Comparison of ENCODE assay signal across 1 cellular context in the genomic region with DNA sequence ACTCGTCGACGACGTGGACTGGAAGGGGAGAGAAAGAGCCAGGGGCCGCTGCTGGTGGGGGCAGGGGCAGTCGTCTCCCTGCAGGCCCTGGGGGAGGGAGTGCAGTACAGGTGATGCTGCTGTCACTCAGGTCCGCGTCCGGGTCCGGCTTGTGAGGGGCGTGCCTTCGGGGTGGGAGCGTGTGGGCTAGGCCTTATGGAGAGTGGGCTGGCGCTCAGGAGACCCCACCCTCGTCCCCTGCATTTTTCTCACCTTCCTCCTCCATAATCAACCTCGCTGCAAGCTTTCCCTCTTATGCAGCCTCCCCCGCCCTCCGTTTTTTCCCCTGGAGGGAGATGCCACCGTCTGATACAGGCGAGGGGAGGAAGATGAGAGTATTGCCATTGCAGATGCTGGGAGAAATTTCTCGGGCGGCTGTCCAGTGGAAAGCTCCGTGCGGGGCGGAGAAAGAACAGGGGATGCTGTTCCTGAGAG.
TF ChIP-seq lines count a peak whose summit lies in the region.

No MANE protein-coding gene starts in this region.

TF ChIP-seq in HEK293, 187 proteins besides CTCF, POLR2A, EP300 and RAD21 (continued from another document and continues in another):
- TF ChIP-seq, protein P1, sequence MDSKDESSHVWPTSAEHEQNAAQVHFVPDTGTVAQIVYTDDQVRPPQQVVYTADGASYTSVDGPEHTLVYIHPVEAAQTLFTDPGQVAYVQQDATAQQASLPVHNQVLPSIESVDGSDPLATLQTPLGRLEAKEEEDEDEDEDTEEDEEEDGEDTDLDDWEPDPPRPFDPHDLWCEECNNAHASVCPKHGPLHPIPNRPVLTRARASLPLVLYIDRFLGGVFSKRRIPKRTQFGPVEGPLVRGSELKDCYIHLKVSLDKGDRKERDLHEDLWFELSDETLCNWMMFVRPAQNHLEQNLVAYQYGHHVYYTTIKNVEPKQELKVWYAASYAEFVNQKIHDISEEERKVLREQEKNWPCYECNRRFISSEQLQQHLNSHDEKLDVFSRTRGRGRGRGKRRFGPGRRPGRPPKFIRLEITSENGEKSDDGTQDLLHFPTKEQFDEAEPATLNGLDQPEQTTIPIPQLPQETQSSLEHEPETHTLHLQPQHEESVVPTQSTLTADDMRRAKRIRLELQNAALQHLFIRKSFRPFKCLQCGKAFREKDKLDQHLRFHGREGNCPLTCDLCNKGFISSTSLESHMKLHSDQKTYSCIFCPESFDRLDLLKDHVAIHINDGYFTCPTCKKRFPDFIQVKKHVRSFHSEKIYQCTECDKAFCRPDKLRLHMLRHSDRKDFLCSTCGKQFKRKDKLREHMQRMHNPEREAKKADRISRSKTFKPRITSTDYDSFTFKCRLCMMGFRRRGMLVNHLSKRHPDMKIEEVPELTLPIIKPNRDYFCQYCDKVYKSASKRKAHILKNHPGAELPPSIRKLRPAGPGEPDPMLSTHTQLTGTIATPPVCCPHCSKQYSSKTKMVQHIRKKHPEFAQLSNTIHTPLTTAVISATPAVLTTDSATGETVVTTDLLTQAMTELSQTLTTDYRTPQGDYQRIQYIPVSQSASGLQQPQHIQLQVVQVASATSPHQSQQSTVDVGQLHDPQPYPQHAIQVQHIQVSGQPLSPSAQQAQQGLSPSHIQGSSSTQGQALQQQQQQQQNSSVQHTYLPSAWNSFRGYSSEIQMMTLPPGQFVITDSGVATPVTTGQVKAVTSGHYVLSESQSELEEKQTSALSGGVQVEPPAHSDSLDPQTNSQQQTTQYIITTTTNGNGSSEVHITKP (tag by site-specific recombination; IDR thresholded peaks at IDR 0.05), result peak; percentile 98
- TF ChIP-seq GLIS2 (tag by site-specific recombination; IDR thresholded peaks at IDR 0.05), result peak; percentile 83
- peak; percentile 67 for TF ChIP-seq SP7 (tag by site-specific recombination; IDR thresholded peaks at IDR 0.05)
- no peak for TF ChIP-seq GLI4 (tag by site-specific recombination; IDR thresholded peaks at IDR 0.05)
- TF ChIP-seq, protein P2, sequence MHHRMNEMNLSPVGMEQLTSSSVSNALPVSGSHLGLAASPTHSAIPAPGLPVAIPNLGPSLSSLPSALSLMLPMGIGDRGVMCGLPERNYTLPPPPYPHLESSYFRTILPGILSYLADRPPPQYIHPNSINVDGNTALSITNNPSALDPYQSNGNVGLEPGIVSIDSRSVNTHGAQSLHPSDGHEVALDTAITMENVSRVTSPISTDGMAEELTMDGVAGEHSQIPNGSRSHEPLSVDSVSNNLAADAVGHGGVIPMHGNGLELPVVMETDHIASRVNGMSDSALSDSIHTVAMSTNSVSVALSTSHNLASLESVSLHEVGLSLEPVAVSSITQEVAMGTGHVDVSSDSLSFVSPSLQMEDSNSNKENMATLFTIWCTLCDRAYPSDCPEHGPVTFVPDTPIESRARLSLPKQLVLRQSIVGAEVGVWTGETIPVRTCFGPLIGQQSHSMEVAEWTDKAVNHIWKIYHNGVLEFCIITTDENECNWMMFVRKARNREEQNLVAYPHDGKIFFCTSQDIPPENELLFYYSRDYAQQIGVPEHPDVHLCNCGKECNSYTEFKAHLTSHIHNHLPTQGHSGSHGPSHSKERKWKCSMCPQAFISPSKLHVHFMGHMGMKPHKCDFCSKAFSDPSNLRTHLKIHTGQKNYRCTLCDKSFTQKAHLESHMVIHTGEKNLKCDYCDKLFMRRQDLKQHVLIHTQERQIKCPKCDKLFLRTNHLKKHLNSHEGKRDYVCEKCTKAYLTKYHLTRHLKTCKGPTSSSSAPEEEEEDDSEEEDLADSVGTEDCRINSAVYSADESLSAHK (tag by site-specific recombination; IDR thresholded peaks at IDR 0.05), result 0 out of 2 replicates have a peak, but pooled peaks have one; percentile 3
- peak; percentile 56; the same call in 1 of the 2 replicates for TF ChIP-seq KLF1 (tag by site-specific recombination; IDR thresholded peaks at IDR 0.05)
- TF ChIP-seq ZNF561 (tag by site-specific recombination; IDR thresholded peaks at IDR 0.05; ENCODE audit: borderline replicate concordance), result no peak
- peak; percentile 91 for TF ChIP-seq EGR2 (tag by site-specific recombination; IDR thresholded peaks at IDR 0.05; ENCODE audit: low read depth)
- TF ChIP-seq ZBTB48 (tag by site-specific recombination; IDR thresholded peaks at IDR 0.05), result peak; percentile 84; the same call in 1 of the 2 replicates
- TF ChIP-seq ZBTB17 (tag by site-specific recombination; IDR thresholded peaks at IDR 0.05), result peak; percentile 62; the same call in 1 of the 2 replicates
- no peak for TF ChIP-seq ZNF211 (tag by site-specific recombination; IDR thresholded peaks at IDR 0.05; ENCODE audit: low read depth)
- TF ChIP-seq ZNF48 (tag by site-specific recombination; IDR thresholded peaks at IDR 0.05), result no peak
- TF ChIP-seq, protein P3, sequence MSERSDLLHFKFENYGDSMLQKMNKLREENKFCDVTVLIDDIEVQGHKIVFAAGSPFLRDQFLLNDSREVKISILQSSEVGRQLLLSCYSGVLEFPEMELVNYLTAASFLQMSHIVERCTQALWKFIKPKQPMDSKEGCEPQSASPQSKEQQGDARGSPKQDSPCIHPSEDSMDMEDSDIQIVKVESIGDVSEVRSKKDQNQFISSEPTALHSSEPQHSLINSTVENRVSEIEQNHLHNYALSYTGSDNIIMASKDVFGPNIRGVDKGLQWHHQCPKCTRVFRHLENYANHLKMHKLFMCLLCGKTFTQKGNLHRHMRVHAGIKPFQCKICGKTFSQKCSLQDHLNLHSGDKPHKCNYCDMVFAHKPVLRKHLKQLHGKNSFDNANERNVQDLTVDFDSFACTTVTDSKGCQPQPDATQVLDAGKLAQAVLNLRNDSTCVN (tag by site-specific recombination; optimal IDR thresholded peaks at IDR 0.05), result no peak
- TF ChIP-seq, protein P4, sequence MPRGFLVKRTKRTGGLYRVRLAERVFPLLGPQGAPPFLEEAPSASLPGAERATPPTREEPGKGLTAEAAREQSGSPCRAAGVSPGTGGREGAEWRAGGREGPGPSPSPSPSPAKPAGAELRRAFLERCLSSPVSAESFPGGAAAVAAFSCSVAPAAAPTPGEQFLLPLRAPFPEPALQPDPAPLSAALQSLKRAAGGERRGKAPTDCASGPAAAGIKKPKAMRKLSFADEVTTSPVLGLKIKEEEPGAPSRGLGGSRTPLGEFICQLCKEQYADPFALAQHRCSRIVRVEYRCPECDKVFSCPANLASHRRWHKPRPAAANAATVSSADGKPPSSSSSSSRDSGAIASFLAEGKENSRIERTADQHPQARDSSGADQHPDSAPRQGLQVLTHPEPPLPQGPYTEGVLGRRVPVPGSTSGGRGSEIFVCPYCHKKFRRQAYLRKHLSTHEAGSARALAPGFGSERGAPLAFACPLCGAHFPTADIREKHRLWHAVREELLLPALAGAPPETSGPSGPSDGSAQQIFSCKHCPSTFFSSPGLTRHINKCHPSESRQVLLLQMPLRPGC (tag by site-specific recombination; IDR thresholded peaks at IDR 0.05), result 0 out of 2 replicates have a peak, but pooled peaks have one; percentile 7
- TF ChIP-seq, protein P5, sequence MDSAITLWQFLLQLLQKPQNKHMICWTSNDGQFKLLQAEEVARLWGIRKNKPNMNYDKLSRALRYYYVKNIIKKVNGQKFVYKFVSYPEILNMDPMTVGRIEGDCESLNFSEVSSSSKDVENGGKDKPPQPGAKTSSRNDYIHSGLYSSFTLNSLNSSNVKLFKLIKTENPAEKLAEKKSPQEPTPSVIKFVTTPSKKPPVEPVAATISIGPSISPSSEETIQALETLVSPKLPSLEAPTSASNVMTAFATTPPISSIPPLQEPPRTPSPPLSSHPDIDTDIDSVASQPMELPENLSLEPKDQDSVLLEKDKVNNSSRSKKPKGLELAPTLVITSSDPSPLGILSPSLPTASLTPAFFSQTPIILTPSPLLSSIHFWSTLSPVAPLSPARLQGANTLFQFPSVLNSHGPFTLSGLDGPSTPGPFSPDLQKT (IDR thresholded peaks at IDR 0.05; ENCODE audit: borderline replicate concordance, low read depth, low read length), result no peak
- TF ChIP-seq ZXDB (tag by site-specific recombination; IDR thresholded peaks at IDR 0.05), result peak; percentile 93
- TF ChIP-seq, protein P6, sequence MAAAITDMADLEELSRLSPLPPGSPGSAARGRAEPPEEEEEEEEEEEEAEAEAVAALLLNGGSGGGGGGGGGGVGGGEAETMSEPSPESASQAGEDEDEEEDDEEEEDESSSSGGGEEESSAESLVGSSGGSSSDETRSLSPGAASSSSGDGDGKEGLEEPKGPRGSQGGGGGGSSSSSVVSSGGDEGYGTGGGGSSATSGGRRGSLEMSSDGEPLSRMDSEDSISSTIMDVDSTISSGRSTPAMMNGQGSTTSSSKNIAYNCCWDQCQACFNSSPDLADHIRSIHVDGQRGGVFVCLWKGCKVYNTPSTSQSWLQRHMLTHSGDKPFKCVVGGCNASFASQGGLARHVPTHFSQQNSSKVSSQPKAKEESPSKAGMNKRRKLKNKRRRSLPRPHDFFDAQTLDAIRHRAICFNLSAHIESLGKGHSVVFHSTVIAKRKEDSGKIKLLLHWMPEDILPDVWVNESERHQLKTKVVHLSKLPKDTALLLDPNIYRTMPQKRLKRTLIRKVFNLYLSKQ (tag by site-specific recombination; IDR thresholded peaks at IDR 0.05; ENCODE audit: borderline replicate concordance), result no peak
- no peak for TF ChIP-seq ZNF623 (tag by site-specific recombination; IDR thresholded peaks at IDR 0.05)
- no peak for TF ChIP-seq HOXD13 (CRISPR knock-in tag; IDR thresholded peaks at IDR 0.05; ENCODE audit: borderline replicate concordance)
- TF ChIP-seq PRDM1 (tag by site-specific recombination; IDR thresholded peaks at IDR 0.05), result peak; percentile 96
- TF ChIP-seq ZNF529 (tag by site-specific recombination; IDR thresholded peaks at IDR 0.05; ENCODE audit: insufficient replicate concordance), result no peak
- 0 out of 2 replicates have a peak, but pooled peaks have one; percentile 7 for TF ChIP-seq ZSCAN30 (tag by site-specific recombination; IDR thresholded peaks at IDR 0.05)
- TF ChIP-seq, protein P7, sequence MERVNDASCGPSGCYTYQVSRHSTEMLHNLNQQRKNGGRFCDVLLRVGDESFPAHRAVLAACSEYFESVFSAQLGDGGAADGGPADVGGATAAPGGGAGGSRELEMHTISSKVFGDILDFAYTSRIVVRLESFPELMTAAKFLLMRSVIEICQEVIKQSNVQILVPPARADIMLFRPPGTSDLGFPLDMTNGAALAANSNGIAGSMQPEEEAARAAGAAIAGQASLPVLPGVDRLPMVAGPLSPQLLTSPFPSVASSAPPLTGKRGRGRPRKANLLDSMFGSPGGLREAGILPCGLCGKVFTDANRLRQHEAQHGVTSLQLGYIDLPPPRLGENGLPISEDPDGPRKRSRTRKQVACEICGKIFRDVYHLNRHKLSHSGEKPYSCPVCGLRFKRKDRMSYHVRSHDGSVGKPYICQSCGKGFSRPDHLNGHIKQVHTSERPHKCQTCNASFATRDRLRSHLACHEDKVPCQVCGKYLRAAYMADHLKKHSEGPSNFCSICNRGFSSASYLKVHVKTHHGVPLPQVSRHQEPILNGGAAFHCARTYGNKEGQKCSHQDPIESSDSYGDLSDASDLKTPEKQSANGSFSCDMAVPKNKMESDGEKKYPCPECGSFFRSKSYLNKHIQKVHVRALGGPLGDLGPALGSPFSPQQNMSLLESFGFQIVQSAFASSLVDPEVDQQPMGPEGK (tag by site-specific recombination; IDR thresholded peaks at IDR 0.05), result peak; percentile 93
- TF ChIP-seq KLF8 (tag by site-specific recombination; IDR thresholded peaks at IDR 0.05), result peak; percentile 87
- 0 out of 2 replicates have a peak, but pooled peaks have one; percentile 84 for TF ChIP-seq ZFP37 (tag by site-specific recombination; IDR thresholded peaks at IDR 0.05)
- TF ChIP-seq KLF9 (tag by site-specific recombination; IDR thresholded peaks at IDR 0.05; ENCODE audit: low read depth), result peak; percentile 94
- TF ChIP-seq ZNF501 (tag by site-specific recombination; IDR thresholded peaks at IDR 0.05), result 0 out of 2 replicates have a peak, but pooled peaks have one; percentile 92
- TF ChIP-seq, protein P8, sequence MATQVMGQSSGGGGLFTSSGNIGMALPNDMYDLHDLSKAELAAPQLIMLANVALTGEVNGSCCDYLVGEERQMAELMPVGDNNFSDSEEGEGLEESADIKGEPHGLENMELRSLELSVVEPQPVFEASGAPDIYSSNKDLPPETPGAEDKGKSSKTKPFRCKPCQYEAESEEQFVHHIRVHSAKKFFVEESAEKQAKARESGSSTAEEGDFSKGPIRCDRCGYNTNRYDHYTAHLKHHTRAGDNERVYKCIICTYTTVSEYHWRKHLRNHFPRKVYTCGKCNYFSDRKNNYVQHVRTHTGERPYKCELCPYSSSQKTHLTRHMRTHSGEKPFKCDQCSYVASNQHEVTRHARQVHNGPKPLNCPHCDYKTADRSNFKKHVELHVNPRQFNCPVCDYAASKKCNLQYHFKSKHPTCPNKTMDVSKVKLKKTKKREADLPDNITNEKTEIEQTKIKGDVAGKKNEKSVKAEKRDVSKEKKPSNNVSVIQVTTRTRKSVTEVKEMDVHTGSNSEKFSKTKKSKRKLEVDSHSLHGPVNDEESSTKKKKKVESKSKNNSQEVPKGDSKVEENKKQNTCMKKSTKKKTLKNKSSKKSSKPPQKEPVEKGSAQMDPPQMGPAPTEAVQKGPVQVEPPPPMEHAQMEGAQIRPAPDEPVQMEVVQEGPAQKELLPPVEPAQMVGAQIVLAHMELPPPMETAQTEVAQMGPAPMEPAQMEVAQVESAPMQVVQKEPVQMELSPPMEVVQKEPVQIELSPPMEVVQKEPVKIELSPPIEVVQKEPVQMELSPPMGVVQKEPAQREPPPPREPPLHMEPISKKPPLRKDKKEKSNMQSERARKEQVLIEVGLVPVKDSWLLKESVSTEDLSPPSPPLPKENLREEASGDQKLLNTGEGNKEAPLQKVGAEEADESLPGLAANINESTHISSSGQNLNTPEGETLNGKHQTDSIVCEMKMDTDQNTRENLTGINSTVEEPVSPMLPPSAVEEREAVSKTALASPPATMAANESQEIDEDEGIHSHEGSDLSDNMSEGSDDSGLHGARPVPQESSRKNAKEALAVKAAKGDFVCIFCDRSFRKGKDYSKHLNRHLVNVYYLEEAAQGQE (tag by site-specific recombination; IDR thresholded peaks at IDR 0.05), result peak; percentile 99
- TF ChIP-seq, protein P9, sequence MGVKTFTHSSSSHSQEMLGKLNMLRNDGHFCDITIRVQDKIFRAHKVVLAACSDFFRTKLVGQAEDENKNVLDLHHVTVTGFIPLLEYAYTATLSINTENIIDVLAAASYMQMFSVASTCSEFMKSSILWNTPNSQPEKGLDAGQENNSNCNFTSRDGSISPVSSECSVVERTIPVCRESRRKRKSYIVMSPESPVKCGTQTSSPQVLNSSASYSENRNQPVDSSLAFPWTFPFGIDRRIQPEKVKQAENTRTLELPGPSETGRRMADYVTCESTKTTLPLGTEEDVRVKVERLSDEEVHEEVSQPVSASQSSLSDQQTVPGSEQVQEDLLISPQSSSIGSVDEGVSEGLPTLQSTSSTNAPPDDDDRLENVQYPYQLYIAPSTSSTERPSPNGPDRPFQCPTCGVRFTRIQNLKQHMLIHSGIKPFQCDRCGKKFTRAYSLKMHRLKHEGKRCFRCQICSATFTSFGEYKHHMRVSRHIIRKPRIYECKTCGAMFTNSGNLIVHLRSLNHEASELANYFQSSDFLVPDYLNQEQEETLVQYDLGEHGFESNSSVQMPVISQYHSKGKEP (tag by site-specific recombination; IDR thresholded peaks at IDR 0.05), result peak; percentile 94
- TF ChIP-seq GLIS1 (tag by site-specific recombination; IDR thresholded peaks at IDR 0.05), result peak; percentile 67
